Comparison of ENCODE assay signal across 10 cellular contexts in genomic region chr17:20896153-20896649, GRCh38.
DNase-seq lines count a peak whose midpoint lies in the region; ATAC-seq and TF ChIP-seq lines count a peak whose summit lies in the region.
"Had no signal": no experiment of that assay in that cellular context is flagged by ENCODE, and none has a peak within 500 bp of the region (broad histone marks: within the 10 kb centered on the region; RNA-seq: fewer than 3 reads in every experiment).

No MANE protein-coding gene starts in this region.

- no peak overlapping the region for H3K4me3 ChIP-seq in CD8-positive, alpha-beta T cell (ENCODE audit: low read depth, low read length)
- H3K4me3 ChIP-seq in epithelial cell of esophagus (ENCODE audit: low read length) = no peak overlapping the region

- no peak overlapping the region for H3K4me3 Mint-ChIP-seq in CD8-positive, alpha-beta T cell
- H3K4me3 Mint-ChIP-seq: nephron had no signal

- H3K4me1 Mint-ChIP-seq in CD8-positive, alpha-beta T cell (ENCODE audit: low read depth) = no peaks in the 10 kb centered on the region

- no peaks in the 10 kb centered on the region for H3K9me3 Mint-ChIP-seq in CD8-positive, alpha-beta T cell
- H3K9me3 Mint-ChIP-seq: nephron had no signal

- POLR2A ChIA-PET in CD8-positive, alpha-beta T cell (lab: Charles Lee) = no interaction called here

- CTCF ChIA-PET in CD8-positive, alpha-beta T cell (lab: Charles Lee) = no interaction called here

- no peak for ATAC-seq in CD8-positive, alpha-beta T cell
- ATAC-seq in GM21381 (IDR thresholded peaks at IDR 0.05; ENCODE audit: unreplicated experiment) = no peak
- ATAC-seq in HG02938 (IDR thresholded peaks at IDR 0.05; ENCODE audit: unreplicated experiment) = no peak
- ATAC-seq in GM21825 (IDR thresholded peaks at IDR 0.05; ENCODE audit: unreplicated experiment) = no peak

- no peaks in the 10 kb centered on the region for H3K36me3 Mint-ChIP-seq in CD8-positive, alpha-beta T cell

- H3K36me3 ChIP-seq in CD8-positive, alpha-beta T cell (ENCODE audit: insufficient read depth, low read length) = no peaks in the 10 kb centered on the region

- no peaks in the 10 kb centered on the region for H3K27me3 ChIP-seq in CD8-positive, alpha-beta T cell (ENCODE audit: insufficient read depth, low read length)

- H3K9me3 ChIP-seq in CD8-positive, alpha-beta T cell (ENCODE audit: low read length) = no peaks in the 10 kb centered on the region

- intact Hi-C loops in CD8-positive, alpha-beta T cell (cut with DNase I, micrococcal nuclease) = no loop called here

- no peak overlapping the region for H3K27ac ChIP-seq in CD8-positive, alpha-beta T cell (ENCODE audit: low read depth, low read length)

- no peaks in the 10 kb centered on the region for H3K4me1 ChIP-seq in CD8-positive, alpha-beta T cell (ENCODE audit: insufficient read depth, low read length)

- H3K27me3 Mint-ChIP-seq in CD8-positive, alpha-beta T cell (ENCODE audit: low read depth) = peaks cover 3% of the 10 kb centered on the region

- TF ChIP-seq CTCF in CD8-positive, alpha-beta T cell (IDR thresholded peaks at IDR 0.05) = no peak
- peak; percentile 37 for TF ChIP-seq CTCF in epithelial cell of esophagus (IDR thresholded peaks at IDR 0.05; ENCODE audit: insufficient read depth, low read depth, low read length, missing control alignments)

- DNase-seq in CD8-positive, alpha-beta T cell = peak in 4 of 7 experiments; percentile 13 to 51 (median 25)
- peak; percentile 7 to 8 for DNase-seq in activated CD4-positive, alpha-beta T cell treated with anti-CD3 and anti-CD28 coated beads, Interleukin-2, amount 50 U/mL, for 4 hours
- peak; percentile 56 for DNase-seq in epithelial cell of esophagus (ENCODE audit: low read depth)
- peak; percentile 12 for DNase-seq in putamen (ENCODE audit: low spot score)
- no peak for DNase-seq in mesenteric fat pad (ENCODE audit: low spot score)
- DNase-seq: DND-41 had no signal

- no peak overlapping the region for H3K27ac Mint-ChIP-seq in CD8-positive, alpha-beta T cell
- H3K27ac Mint-ChIP-seq: nephron had no signal
